ENCODE assay signal across 1 cellular context in genomic region chr2:26768759-26769500, GRCh38.
TF ChIP-seq lines count a peak whose summit lies in the region.

No MANE protein-coding gene starts in this region.

TF ChIP-seq in K562, 482 proteins besides CTCF, POLR2A, EP300 and RAD21 (continued from another document and continues in another):
- 0 out of 2 replicates have a peak, but pooled peaks have one; percentile 53 for TF ChIP-seq ATF6 (CRISPR knock-in tag; IDR thresholded peaks at IDR 0.05)
- no peak for TF ChIP-seq U2AF1 (optimal IDR thresholded peaks at IDR 0.05; ENCODE audit: low read depth, low read length)
- no peak for TF ChIP-seq ARHGAP35 (IDR thresholded peaks at IDR 0.05; ENCODE audit: partially characterized antibody)
- TF ChIP-seq NR2C1 (IDR thresholded peaks at IDR 0.05): no peak
- TF ChIP-seq NR2C1 (tag; IDR thresholded peaks at IDR 0.05): peak; percentile 70
- TF ChIP-seq POLR3A (IDR thresholded peaks at IDR 0.05; ENCODE audit: borderline replicate concordance, extremely low read depth, insufficient read depth, insufficient read length): no peak
- TF ChIP-seq ZNF507 (tag; conservative IDR thresholded peaks at IDR 0.05): no peak
- TF ChIP-seq ZNF778 (CRISPR knock-in tag; IDR thresholded peaks at IDR 0.05): no peak
- no peak for TF ChIP-seq ZC3H4 (CRISPR knock-in tag; IDR thresholded peaks at IDR 0.05; ENCODE audit: borderline replicate concordance)
- peak; percentile 88 to 99 for TF ChIP-seq RCOR1 (IDR thresholded peaks at IDR 0.05; ENCODE audit: borderline replicate concordance in 1 of 2, low read depth in 2 of 2, low read length in 2 of 2)
- peak in 1 of 2 experiments; percentile 45; a peak in 1 of 4 replicates for TF ChIP-seq ARNT (IDR thresholded peaks at IDR 0.05)
- no peak for TF ChIP-seq ZNF133 (CRISPR knock-in tag; IDR thresholded peaks at IDR 0.05)
- peak; percentile 68 for TF ChIP-seq USF2 (CRISPR knock-in tag; IDR thresholded peaks at IDR 0.05)
- TF ChIP-seq HDAC6 (IDR thresholded peaks at IDR 0.05; ENCODE audit: low read depth, low read length): no peak
- 0 out of 2 replicates have a peak, but pooled peaks have one; percentile 16 for TF ChIP-seq HIVEP1 (CRISPR knock-in tag; IDR thresholded peaks at IDR 0.05)
- TF ChIP-seq CBX8 (IDR thresholded peaks at IDR 0.05; ENCODE audit: borderline replicate concordance, extremely low read depth, low read depth, low read length, poor library complexity, severe bottlenecking): no peak
- TF ChIP-seq WHSC1 (IDR thresholded peaks at IDR 0.05; ENCODE audit: low read length): no peak
- peak; percentile 69; the same call in 1 of the 2 replicates for TF ChIP-seq TCF7 (IDR thresholded peaks at IDR 0.05; ENCODE audit: borderline replicate concordance)
- TF ChIP-seq DACH1 (IDR thresholded peaks at IDR 0.05; ENCODE audit: partially characterized antibody): no peak
- no peak for TF ChIP-seq CHD4 (IDR thresholded peaks at IDR 0.05; ENCODE audit: insufficient read depth, insufficient replicate concordance, low read depth, low read length, poor library complexity, severe bottlenecking)
- TF ChIP-seq, protein P1, sequence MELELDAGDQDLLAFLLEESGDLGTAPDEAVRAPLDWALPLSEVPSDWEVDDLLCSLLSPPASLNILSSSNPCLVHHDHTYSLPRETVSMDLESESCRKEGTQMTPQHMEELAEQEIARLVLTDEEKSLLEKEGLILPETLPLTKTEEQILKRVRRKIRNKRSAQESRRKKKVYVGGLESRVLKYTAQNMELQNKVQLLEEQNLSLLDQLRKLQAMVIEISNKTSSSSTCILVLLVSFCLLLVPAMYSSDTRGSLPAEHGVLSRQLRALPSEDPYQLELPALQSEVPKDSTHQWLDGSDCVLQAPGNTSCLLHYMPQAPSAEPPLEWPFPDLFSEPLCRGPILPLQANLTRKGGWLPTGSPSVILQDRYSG (tag; conservative IDR thresholded peaks at IDR 0.05; ENCODE audit: low read depth): 0 out of 2 replicates have a peak, but pooled peaks have one; percentile 23
- TF ChIP-seq BCL6 (CRISPR knock-in tag; IDR thresholded peaks at IDR 0.05): no peak; the same call in 1 of the 2 replicates
- no peak for TF ChIP-seq ZNF217 (CRISPR knock-in tag; IDR thresholded peaks at IDR 0.05)
- peak; percentile 54 for TF ChIP-seq TBP (optimal IDR thresholded peaks at IDR 0.05; ENCODE audit: low read depth, low read length)
- TF ChIP-seq CUX1 (CRISPR knock-in tag; IDR thresholded peaks at IDR 0.05): no peak
- no peak for TF ChIP-seq EWSR1 (IDR thresholded peaks at IDR 0.05; ENCODE audit: borderline replicate concordance, low read depth, partially characterized antibody)
- 0 out of 2 replicates have a peak, but pooled peaks have one; percentile 27 for TF ChIP-seq ZC3H8 (IDR thresholded peaks at IDR 0.05)
- TF ChIP-seq DNMT1 (IDR thresholded peaks at IDR 0.05): no peak
- no peak for TF ChIP-seq RHOXF2B (CRISPR knock-in tag; conservative IDR thresholded peaks at IDR 0.05)
- TF ChIP-seq NFYB (IDR thresholded peaks at IDR 0.05; ENCODE audit: extremely low read depth, insufficient read length): no peak
- TF ChIP-seq KLF6 (CRISPR knock-in tag; IDR thresholded peaks at IDR 0.05; ENCODE audit: borderline replicate concordance): peak; percentile 39; the same call in 1 of the 2 replicates
- no peak for TF ChIP-seq HMBOX1 (IDR thresholded peaks at IDR 0.05)
- no peak for TF ChIP-seq MEF2A (IDR thresholded peaks at IDR 0.05; ENCODE audit: control insufficient read depth, low read depth, low read length)
- TF ChIP-seq EHMT2 (IDR thresholded peaks at IDR 0.05): peak; percentile 45; the same call in 1 of the 2 replicates
- peak; percentile 96 for TF ChIP-seq L3MBTL2 (IDR thresholded peaks at IDR 0.05)
- no peak for TF ChIP-seq ZNF785 (CRISPR knock-in tag; IDR thresholded peaks at IDR 0.05)
- no peak for TF ChIP-seq EZH2 (IDR thresholded peaks at IDR 0.05; ENCODE audit: borderline replicate concordance, low read depth, low read length)
- TF ChIP-seq, protein P2, sequence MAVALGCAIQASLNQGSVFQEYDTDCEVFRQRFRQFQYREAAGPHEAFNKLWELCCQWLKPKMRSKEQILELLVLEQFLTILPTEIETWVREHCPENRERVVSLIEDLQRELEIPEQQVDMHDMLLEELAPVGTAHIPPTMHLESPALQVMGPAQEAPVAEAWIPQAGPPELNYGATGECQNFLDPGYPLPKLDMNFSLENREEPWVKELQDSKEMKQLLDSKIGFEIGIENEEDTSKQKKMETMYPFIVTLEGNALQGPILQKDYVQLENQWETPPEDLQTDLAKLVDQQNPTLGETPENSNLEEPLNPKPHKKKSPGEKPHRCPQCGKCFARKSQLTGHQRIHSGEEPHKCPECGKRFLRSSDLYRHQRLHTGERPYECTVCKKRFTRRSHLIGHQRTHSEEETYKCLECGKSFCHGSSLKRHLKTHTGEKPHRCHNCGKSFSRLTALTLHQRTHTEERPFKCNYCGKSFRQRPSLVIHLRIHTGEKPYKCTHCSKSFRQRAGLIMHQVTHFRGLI (CRISPR knock-in tag; IDR thresholded peaks at IDR 0.05): 0 out of 2 replicates have a peak, but pooled peaks have one; percentile 62
- peak; percentile 57 for TF ChIP-seq POLR2B (IDR thresholded peaks at IDR 0.05; ENCODE audit: low read depth, partially characterized antibody)
- TF ChIP-seq CCAR2 (IDR thresholded peaks at IDR 0.05; ENCODE audit: low read depth, low read length): no peak
- no peak for TF ChIP-seq HOXB6 (CRISPR knock-in tag; IDR thresholded peaks at IDR 0.05; ENCODE audit: borderline replicate concordance)
- no peak for TF ChIP-seq ZNF347 (CRISPR knock-in tag; IDR thresholded peaks at IDR 0.05; ENCODE audit: low read depth)
- TF ChIP-seq SLC30A9 (CRISPR knock-in tag; IDR thresholded peaks at IDR 0.05): no peak
- TF ChIP-seq, protein P3, sequence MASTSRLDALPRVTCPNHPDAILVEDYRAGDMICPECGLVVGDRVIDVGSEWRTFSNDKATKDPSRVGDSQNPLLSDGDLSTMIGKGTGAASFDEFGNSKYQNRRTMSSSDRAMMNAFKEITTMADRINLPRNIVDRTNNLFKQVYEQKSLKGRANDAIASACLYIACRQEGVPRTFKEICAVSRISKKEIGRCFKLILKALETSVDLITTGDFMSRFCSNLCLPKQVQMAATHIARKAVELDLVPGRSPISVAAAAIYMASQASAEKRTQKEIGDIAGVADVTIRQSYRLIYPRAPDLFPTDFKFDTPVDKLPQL (IDR thresholded peaks at IDR 0.05; ENCODE audit: extremely low read depth, insufficient read length): no peak
- TF ChIP-seq CLOCK (CRISPR knock-in tag; IDR thresholded peaks at IDR 0.05; ENCODE audit: borderline replicate concordance): peak; percentile 95
- TF ChIP-seq ZFP36 (IDR thresholded peaks at IDR 0.05; ENCODE audit: low read depth, low read length, partially characterized antibody): no peak
- TF ChIP-seq ARID2 (IDR thresholded peaks at IDR 0.05): no peak
- TF ChIP-seq, protein P4, sequence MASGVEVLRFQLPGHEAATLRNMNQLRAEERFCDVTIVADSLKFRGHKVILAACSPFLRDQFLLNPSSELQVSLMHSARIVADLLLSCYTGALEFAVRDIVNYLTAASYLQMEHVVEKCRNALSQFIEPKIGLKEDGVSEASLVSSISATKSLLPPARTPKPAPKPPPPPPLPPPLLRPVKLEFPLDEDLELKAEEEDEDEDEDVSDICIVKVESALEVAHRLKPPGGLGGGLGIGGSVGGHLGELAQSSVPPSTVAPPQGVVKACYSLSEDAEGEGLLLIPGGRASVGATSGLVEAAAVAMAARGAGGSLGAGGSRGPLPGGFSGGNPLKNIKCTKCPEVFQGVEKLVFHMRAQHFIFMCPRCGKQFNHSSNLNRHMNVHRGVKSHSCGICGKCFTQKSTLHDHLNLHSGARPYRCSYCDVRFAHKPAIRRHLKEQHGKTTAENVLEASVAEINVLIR (CRISPR knock-in tag; IDR thresholded peaks at IDR 0.05): no peak
- peak; percentile 95 for TF ChIP-seq C11orf30 (IDR thresholded peaks at IDR 0.05; ENCODE audit: low read depth)
- no peak for TF ChIP-seq CSDE1 (IDR thresholded peaks at IDR 0.05)
- TF ChIP-seq JUNB (CRISPR knock-in tag; conservative IDR thresholded peaks at IDR 0.05): peak; percentile 74
- peak; percentile 62 for TF ChIP-seq SUPT5H (IDR thresholded peaks at IDR 0.05)
- peak; percentile 95 for TF ChIP-seq TCF3 (CRISPR knock-in tag; IDR thresholded peaks at IDR 0.05)
- peak; percentile 83 for TF ChIP-seq NCOR1 (IDR thresholded peaks at IDR 0.05)
